In the genomic region with DNA sequence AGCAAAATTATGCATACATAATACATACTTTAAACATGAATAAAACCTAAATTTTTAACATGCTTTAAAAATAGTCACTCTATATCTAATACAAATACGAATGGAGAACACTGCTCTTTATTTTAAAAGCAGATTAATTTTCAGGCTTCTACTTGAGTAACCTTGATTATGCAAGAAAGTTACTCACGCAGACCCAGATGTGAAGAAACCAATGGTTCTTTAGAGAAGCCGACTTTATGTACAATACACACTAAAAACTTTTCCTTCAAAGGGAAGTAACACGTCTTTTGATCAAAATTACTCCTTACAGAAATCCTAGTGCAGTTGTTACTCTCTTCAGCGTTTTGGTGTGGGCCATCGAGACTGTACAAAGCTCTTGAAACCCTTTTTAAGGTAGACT, we compare ENCODE assay signal across 1 cellular context.
TF ChIP-seq lines count a peak whose summit lies in the region.

No MANE protein-coding gene starts in this region.

TF ChIP-seq in H1, 55 proteins besides CTCF, POLR2A, EP300 and RAD21:
- TF ChIP-seq SP4 (IDR thresholded peaks at IDR 0.05; ENCODE audit: low read length) (no peak), EGR1 (IDR thresholded peaks at IDR 0.05; ENCODE audit: borderline replicate concordance, low read depth, low read length) (no peak), TAF7 (optimal IDR thresholded peaks at IDR 0.05; ENCODE audit: borderline replicate concordance, low read depth, low read length) (no peak), TCF12 (IDR thresholded peaks at IDR 0.05; ENCODE audit: low read depth, low read length) (no peak), YY1 (IDR thresholded peaks at IDR 0.05; ENCODE audit: low read depth, low read length) (no peak), TAF1 (IDR thresholded peaks at IDR 0.05; ENCODE audit: low read depth, low read length) (no peak), KDM5A (IDR thresholded peaks at IDR 0.05; ENCODE audit: low read length) (no peak), SUZ12 (IDR thresholded peaks at IDR 0.05; ENCODE audit: low read length) (no peak), SAP30 (IDR thresholded peaks at IDR 0.05; ENCODE audit: insufficient read depth, insufficient replicate concordance, low read length) (no peak)
